ENCODE assay signal across 26 cellular contexts in genomic region chr2:13334545-13334944, GRCh38.
"Had no signal": no experiment of that assay in that cellular context is flagged by ENCODE, and none has a peak within 500 bp of the region (broad histone marks: within the 10 kb centered on the region; RNA-seq: fewer than 3 reads in every experiment).

No MANE protein-coding gene starts in this region.

- H3K4me2 ChIP-seq: neural progenitor cell had no signal

- H3K27ac ChIP-seq: left lung, lower lobe of right lung, neural progenitor cell, neutrophil, parathyroid adenoma, right atrium auricular region, skin epidermis, suprapubic skin, tibial nerve, uterus had no signal

- H2AFZ ChIP-seq: neural progenitor cell, parathyroid adenoma had no signal

- H3K9me3 ChIP-seq: lower lobe of right lung, neutrophil, suprapubic skin, tibial nerve, uterus had no signal

- ATAC-seq: left colon; left lung; lower lobe of right lung; natural killer cell; sciatic nerve; stimulated activated naive B cell treated with anti-CD40 and anti-IgM and Interleukin-4, amounts not matched to agents 10 μg/mL and 1 μg/mL and 100 μg/mL, for 72 hours had no signal

- H3K36me3 ChIP-seq: left lung, lower lobe of right lung, neural progenitor cell, neutrophil, right atrium auricular region, suprapubic skin, tibial nerve, uterus had no signal

- H3K79me2 ChIP-seq: parathyroid adenoma had no signal

- H3K4me3 ChIP-seq: left lung, lower lobe of right lung, neural progenitor cell, right atrium auricular region, skin epidermis, suprapubic skin, tibial nerve, uterus had no signal

- DNase-seq: hippocampal formation; immature natural killer cell; kidney; left colon; left lung; lower lobe of right lung; mammary epithelial cell; mesenchymal stem cell; naive B cell; natural killer cell; nephron progenitor cell; occipital lobe; stimulated activated CD4-positive, alpha-beta T cell treated with anti-CD3 and anti-CD28 coated beads, Interleukin-12 subunit alpha, Interleukin-12 subunit beta, amount 100 ng/mL, for 4 hours; stimulated activated CD4-positive, alpha-beta T cell treated with anti-CD3 and anti-CD28 coated beads, Interleukin-15, amount 100 ng/mL, for 24 hours; stimulated activated CD4-positive, alpha-beta T cell treated with anti-CD3 and anti-CD28 coated beads, Interleukin-2, amount 100 ng/mL, for 24 hours; stimulated activated CD4-positive, alpha-beta T cell treated with anti-CD3 and anti-CD28 coated beads, Interleukin-4, amount 100 ng/mL, for 1 hour; stimulated activated naive B cell treated with anti-CD40 and anti-IgM and Interleukin-4, amounts not matched to agents 10 μg/mL and 1 μg/mL and 100 μg/mL, for 72 hours; uterus had no signal

- H3K27me3 ChIP-seq: left lung, neural progenitor cell, neutrophil, right atrium auricular region, suprapubic skin, tibial nerve, uterus had no signal

- H3K9ac ChIP-seq: neural progenitor cell, parathyroid adenoma had no signal

- H3K4me1 ChIP-seq: left lung, lower lobe of right lung, neural progenitor cell, parathyroid adenoma, right atrium auricular region, suprapubic skin, tibial nerve, uterus had no signal
